Comparison of ENCODE assay signal across 12 cellular contexts in genomic region chr2:37688771-37689468, GRCh38. TPM values are rescaled to one million over a fixed set of nuclear protein-coding genes. Genes with fewer than 3 reads are reported as not detected.
DNase-seq lines count a peak whose midpoint lies in the region; TF ChIP-seq lines count a peak whose summit lies in the region.
"Had no signal": no experiment of that assay in that cellular context is flagged by ENCODE, and none has a peak within 500 bp of the region (broad histone marks: within the 10 kb centered on the region; RNA-seq: fewer than 3 reads in every experiment).

No MANE protein-coding gene starts in this region.

- peaks cover 39% of the 10 kb centered on the region for H3K4me1 Mint-ChIP-seq in activated T-cell treated with anti-CD3 and anti-CD28 coated beads, Interleukin-2, amount 50 U/mL, for 24 hours (ENCODE audit: low read depth)

- H3K27ac Mint-ChIP-seq in activated T-cell treated with anti-CD3 and anti-CD28 coated beads, Interleukin-2, amount 50 U/mL, for 24 hours = no peak overlapping the region
- H3K27ac Mint-ChIP-seq: activated CD4-positive, alpha-beta T cell treated with anti-CD3 and anti-CD28 coated beads, Interleukin-2, amount 10 ng/mL, durations not matched to agents 7 days and 5 days had no signal

- no peak overlapping the region for H3K4me3 Mint-ChIP-seq in activated T-cell treated with anti-CD3 and anti-CD28 coated beads, Interleukin-2, amount 50 U/mL, for 24 hours
- H3K4me3 Mint-ChIP-seq: activated CD4-positive, alpha-beta T cell treated with anti-CD3 and anti-CD28 coated beads, Interleukin-2, amount 10 ng/mL, durations not matched to agents 7 days and 5 days; CD4-positive, CD25-positive, alpha-beta regulatory T cell had no signal

- DNase-seq in AG20443 (ENCODE audit: low spot score) = peak; percentile 63
- DNase-seq in RWPE1 (ENCODE audit: low spot score) = peak; percentile 84
- DNase-seq in fibroblast of peridontal ligament (ENCODE audit: extremely low read depth) = peak; percentile 95
- DNase-seq in non-pigmented ciliary epithelial cell (ENCODE audit: low read depth) = peak; percentile 78
- DNase-seq in NCI-H128 (lab: John Stamatoyannopoulos, UW; ENCODE audit: unreplicated experiment) = no peak
- DNase-seq in NOMO-1 (lab: John Stamatoyannopoulos, UW; ENCODE audit: unreplicated experiment in 2 of 2) = no peak
- DNase-seq in mesenteric fat pad (ENCODE audit: low spot score) = no peak
- no peak for DNase-seq in activated T-cell treated with anti-CD3 and anti-CD28 coated beads, Interleukin-2, amount 50 U/mL, for 24 hours
- DNase-seq: activated CD4-positive, alpha-beta T cell treated with anti-CD3 and anti-CD28 coated beads, Interleukin-2, amount 10 ng/mL, durations not matched to agents 7 days and 5 days; CD4-positive, CD25-positive, alpha-beta regulatory T cell; NCI-H446 had no signal

- H3K36me3 Mint-ChIP-seq in activated T-cell treated with anti-CD3 and anti-CD28 coated beads, Interleukin-2, amount 50 U/mL, for 24 hours (ENCODE audit: low read depth) = no peaks in the 10 kb centered on the region

- no peak for TF ChIP-seq CTCF in RWPE1 (conservative IDR thresholded peaks at IDR 0.05; ENCODE audit: low read depth)

- no peak overlapping the region for H3K27ac ChIP-seq in RWPE1
- H3K27ac ChIP-seq: neutrophil had no signal

- peaks cover 2% of the 10 kb centered on the region for H3K9me3 Mint-ChIP-seq in activated T-cell treated with anti-CD3 and anti-CD28 coated beads, Interleukin-2, amount 50 U/mL, for 24 hours

- CTCF ChIA-PET in RWPE1 (lab: Yijun Ruan, JAX) = interaction anchor here (1.1 kb wide), 1 partner anchor 13 kb away, joined by 3 read pairs; no protein-coding TSS in a partner anchor

- no peaks in the 10 kb centered on the region for H3K27me3 Mint-ChIP-seq in activated T-cell treated with anti-CD3 and anti-CD28 coated beads, Interleukin-2, amount 50 U/mL, for 24 hours

- POLR2A ChIA-PET in RWPE1 (lab: Yijun Ruan, JAX; ENCODE audit: low non-redundant PET) = no interaction called here

RNA-seq across cellular contexts. Expression of gene CDC42EP3, which starts 17.5 kb away (rescaled TPM):
- 47.6 TPM for total RNA-seq in mesenteric fat pad

Comparison
In these comparisons a context has a peak if more than half of its experiments do, and no peak if none do; other contexts are left out.
1. DNase-seq: peak in AG20443 (single experiment), RWPE1 (single experiment), fibroblast of peridontal ligament (single experiment) and non-pigmented ciliary epithelial cell (single experiment); none in NCI-H128 (single experiment), NOMO-1 (0 of 2), mesenteric fat pad (single experiment) and activated T-cell treated with anti-CD3 and anti-CD28 coated beads, Interleukin-2, amount 50 U/mL, for 24 hours (single experiment).